8 cellular contexts compared by ENCODE assay signal in the genomic region with DNA sequence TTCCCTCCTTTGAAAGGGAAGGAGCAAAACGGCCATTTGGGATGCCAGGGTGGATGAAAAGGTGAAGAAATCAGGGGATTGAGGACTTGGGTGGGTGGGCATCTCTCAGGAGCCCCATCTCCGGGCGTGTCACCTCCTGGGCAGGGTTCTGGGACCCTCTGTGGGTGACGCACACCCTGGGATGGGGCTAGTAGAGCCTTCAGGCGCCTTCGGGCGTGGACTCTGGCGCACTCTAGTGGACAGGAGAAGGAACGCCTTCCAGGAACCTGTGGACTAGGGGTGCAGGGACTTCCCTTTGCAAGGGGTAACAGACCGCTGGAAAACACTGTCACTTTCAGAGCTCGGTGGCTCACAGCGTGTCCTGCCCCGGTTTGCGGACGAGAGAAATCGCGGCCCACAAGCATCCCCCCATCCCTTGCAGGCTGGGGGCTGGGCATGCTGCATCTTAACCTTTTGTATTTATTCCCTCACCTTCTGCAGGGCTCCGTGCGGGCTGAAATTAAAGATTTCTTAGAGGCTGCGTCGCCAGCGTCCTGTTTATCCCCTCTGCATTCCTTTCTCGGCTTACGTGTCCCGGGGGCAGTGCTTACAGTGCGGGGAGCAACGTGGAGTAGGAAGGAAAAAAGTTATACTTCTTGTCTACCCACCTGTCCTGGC. TPM values are rescaled to one million over a fixed set of nuclear protein-coding genes. Genes with fewer than 3 reads are reported as not detected.
DNase-seq lines count a peak whose midpoint lies in the region; ATAC-seq lines count a peak whose summit lies in the region.

No MANE protein-coding gene starts in this region.

- no peaks in the 10 kb centered on the region for H3K27me3 ChIP-seq in SJCRH30

- peaks cover 13% of the 10 kb centered on the region for H3K4me1 ChIP-seq in SJCRH30

- ATAC-seq in Right ventricle myocardium inferior (peak; percentile 82), HG02938 (IDR thresholded peaks at IDR 0.05; ENCODE audit: unreplicated experiment) (no peak)

- H3K9me3 ChIP-seq in SJCRH30 (replicated peaks): no peaks in the 10 kb centered on the region

- no peaks in the 10 kb centered on the region for H3K36me3 ChIP-seq in SJCRH30

- intact Hi-C loops in Right ventricle myocardium inferior (cut with DNase I) (loop anchor here (1.0 to 5.0 kb wide), 5 partner anchors 36 to 276 kb away; no protein-coding TSS in a partner anchor), posterior cingulate gyrus (cut with DNase I) (loop anchor here (5.0 to 10.0 kb wide), 2 partner anchors 89 to 211 kb away; no protein-coding TSS in a partner anchor)

- DNase-seq in GM03348 (ENCODE audit: low spot score) (peak; percentile 90), M059J (ENCODE audit: low read depth) (peak; percentile 69), SJCRH30 (peak; percentile 76 to 87), Right ventricle myocardium inferior (ENCODE audit: missing footprints) (peak; percentile 90), posterior cingulate gyrus (peak; percentile 37 to 94 (median 68)), OCI-M2 (lab: John Stamatoyannopoulos, UW; ENCODE audit: unreplicated experiment) (no peak)
- DNase-seq in activated naive CD4-positive, alpha-beta T cell (lab: John Stamatoyannopoulos, UW): peak in 3 of 4 experiments; percentile 44 to 61 (median 45)

- no peak overlapping the region for H3K4me3 ChIP-seq in SJCRH30

- H3K27ac ChIP-seq in SJCRH30: no peak overlapping the region

RNA-seq across cellular contexts. Expression of gene S1PR4, which starts 15.2 kb away (rescaled TPM):
- total RNA-seq in M059J (2014; rRNA removed; shearing (Covaris generic)): not detected in 2 replicates
- not detected in 2 replicates for total RNA-seq in SJCRH30 (2014; rRNA removed; shearing (Covaris generic))
- 1.2 TPM for total RNA-seq in Right ventricle myocardium inferior

RNA-seq across cellular contexts. Expression of gene NCLN, which starts 22.4 kb away (rescaled TPM):
- total RNA-seq in M059J (2014; rRNA removed; shearing (Covaris generic)): 44.7 and 76.1 TPM in 2 replicates
- total RNA-seq in SJCRH30 (2014; rRNA removed; shearing (Covaris generic)): 39.8 and 41.8 TPM in 2 replicates
- total RNA-seq in Right ventricle myocardium inferior: 23.7 TPM

RNA-seq across cellular contexts. Expression of gene GNA15, which starts 27.5 kb away (rescaled TPM):
- total RNA-seq in M059J (2014; rRNA removed; shearing (Covaris generic)): not detected in 2 replicates
- total RNA-seq in SJCRH30 (2014; rRNA removed; shearing (Covaris generic)): 0.13 and 0.59 TPM in 2 replicates
- total RNA-seq in Right ventricle myocardium inferior: 2.9 TPM
